7 cellular contexts compared by ENCODE assay signal in genomic region chr17:82021728-82022309, GRCh38. TPM values are rescaled to one million over a fixed set of nuclear protein-coding genes. Genes with fewer than 3 reads are reported as not detected.
DNase-seq lines count a peak whose midpoint lies in the region; ATAC-seq, FAIRE-seq and TF ChIP-seq lines count a peak whose summit lies in the region.

No MANE protein-coding gene starts in this region.

- ATAC-seq in psoas muscle (no peak), GM18858 (IDR thresholded peaks at IDR 0.05; ENCODE audit: unreplicated experiment) (no peak)

- no peak overlapping the region for H3K27ac ChIP-seq in PC-9
- H3K27ac ChIP-seq in psoas muscle = peak overlapping the region; percentile 78

- H3K4me1 ChIP-seq in PC-9 (replicated peaks; ENCODE audit: insufficient read depth) (peaks cover 6% of the 10 kb centered on the region; the same call in 1 of the 2 replicates), psoas muscle (peaks cover 48% of the 10 kb centered on the region)

- H3K4me2 ChIP-seq in PC-9 = peak overlapping the region; percentile 89

- POLR2A ChIA-PET in PC-9 (lab: Charles Lee; ENCODE audit: unreplicated experiment) = no interaction called here

- peaks cover 11% of the 10 kb centered on the region; the same call in 1 of the 2 replicates for H3K79me2 ChIP-seq in PC-9 (ENCODE audit: low read depth)

- H3F3A ChIP-seq in PC-9 (ENCODE audit: insufficient read depth, low read depth) = peaks cover 6% of the 10 kb centered on the region; the same call in 1 of the 2 replicates

- DNase-seq in GM18507 (ENCODE audit: extremely low spot score, insufficient read length, low read depth) (no peak), PC-9 (peak in 1 of 2 experiments; percentile 25), epithelial cell of esophagus (ENCODE audit: low read depth) (no peak), psoas muscle (no peak), EL (no peak), NCI-H524 treated with DMSO at 0.1 percent for 48 hours (lab: John Stamatoyannopoulos, UW) (no peak)

- H3K36me3 ChIP-seq in PC-9 (ENCODE audit: low read depth) (no peaks in the 10 kb centered on the region), psoas muscle (ENCODE audit: insufficient read depth in 1 of 2, low read depth in 1 of 2) (peaks cover 0 to 3% of the 10 kb centered on the region in 2 donors)

- peak; percentile 59 for FAIRE-seq in GM18507 (lab: Jason Lieb, UNC)

- no peaks in the 10 kb centered on the region for H3K9me2 ChIP-seq in PC-9 (ENCODE audit: insufficient read depth)

- BruUV-seq in PC-9 (replicated peaks; lab: Mats Ljungman, UMichigan) = TSS peak; percentile 48

- CTCF ChIA-PET in PC-9 (lab: Charles Lee) = interaction anchor here (0.6 to 3.2 kb wide), 6 partner anchors 16 to 134 kb away, joined by 3 to 18 read pairs (median 5); partner anchors contain the start of genes DCXR and NOTUM

- H3K4me3 ChIP-seq in PC-9 (peak overlapping the region; percentile 84), epithelial cell of esophagus (ENCODE audit: low read length) (peak overlapping the region; percentile 64), psoas muscle (peak overlapping the region; percentile 91)

- 20 to 29% (median 20%) methylated on average over 15 of the region's 15 CpGs for whole genome bisulfite sequencing in psoas muscle, 3 donors

- TF ChIP-seq CTCF in PC-9 (conservative IDR thresholded peaks at IDR 0.05) (no peak), epithelial cell of esophagus (IDR thresholded peaks at IDR 0.05; ENCODE audit: insufficient read depth, low read depth, low read length, missing control alignments) (no peak), psoas muscle (IDR thresholded peaks at IDR 0.05) (no peak)

- peak overlapping the region; percentile 79 for H2AFZ ChIP-seq in PC-9

- no peaks in the 10 kb centered on the region for H3K9me3 ChIP-seq in PC-9 (ENCODE audit: insufficient read depth, low read depth)
- no peaks in the 10 kb centered on the region for H3K9me3 ChIP-seq in psoas muscle

- intact Hi-C loops in PC-9 (cut with micrococcal nuclease; ENCODE audit: unreplicated experiment) (loop anchor here (1.0 to 5.0 kb wide), 4 partner anchors 63 to 340 kb away; partner anchors contain the start of genes ARHGDIA, ARL16 and HGS), psoas muscle (cut with DNase I) (loop anchor here (1.0 to 2.0 kb wide), 3 partner anchors 63 to 153 kb away; no protein-coding TSS in a partner anchor)

- no peaks in the 10 kb centered on the region for H3K27me3 ChIP-seq in PC-9 (ENCODE audit: insufficient read depth, low read depth)
- no peaks in the 10 kb centered on the region for H3K27me3 ChIP-seq in psoas muscle (ENCODE audit: insufficient read depth in 3 of 3, low read length in 2 of 3)

- peaks cover 5% of the 10 kb centered on the region; the same call in 1 of the 2 replicates for H4K20me1 ChIP-seq in PC-9 (ENCODE audit: insufficient read depth)

RNA-seq across cellular contexts. Expression of gene CENPX, which starts 0.9 kb away (rescaled TPM):
- total RNA-seq in PC-9 (2021) (115 and 132 TPM in 2 replicates), psoas muscle (10 to 100 TPM; 15.9 to 24.6 (median 19.7) TPM)
- polyA plus RNA-seq in psoas muscle = 10 to 100 TPM; 53.8 to 79.4 (median 64.4) TPM

RNA-seq across cellular contexts. Expression of gene LRRC45, which starts 1.3 kb away (rescaled TPM):
- total RNA-seq in PC-9 (2021) (41.5 and 42.6 TPM in 2 replicates), psoas muscle (1 to 10 TPM; 1.4 to 3.0 (median 1.9) TPM)
- polyA plus RNA-seq in psoas muscle = 1 to 10 TPM; 3.5 to 7.1 (median 4.0) TPM

RNA-seq across cellular contexts. Expression of gene RAC3, which starts 9.7 kb away (rescaled TPM):
- total RNA-seq in PC-9 (2021) = 32.3 and 41.6 TPM in 2 replicates
- total RNA-seq in psoas muscle = not detected
- under 1 TPM in 2 of 3 donors, not detected in 1; 0.05 to 0.83 TPM for polyA plus RNA-seq in psoas muscle

RNA-seq across cellular contexts. Expression of gene DCXR, which starts 15.7 kb away (rescaled TPM):
- total RNA-seq in PC-9 (2021) = 120 and 129 TPM in 2 replicates
- total RNA-seq in psoas muscle = 100 to 1,000 TPM; 111 to 216 (median 155) TPM
- 100 to 1,000 TPM; 117 to 158 (median 147) TPM for polyA plus RNA-seq in psoas muscle

RNA-seq across cellular contexts. Expression of gene RFNG, which starts 29.8 kb away (rescaled TPM):
- total RNA-seq in PC-9 (2021) = 40.4 and 49.1 TPM in 2 replicates
- total RNA-seq in psoas muscle = 10 to 100 TPM; 27.1 to 37.3 (median 29.3) TPM
- polyA plus RNA-seq in psoas muscle = 10 to 100 TPM; 31.0 to 40.7 (median 37.3) TPM

Comparison
In these comparisons a context has a peak if more than half of its experiments do, and no peak if none do; other contexts are left out.
1. RNA of gene LRRC45, which starts 1.3 kb away (total RNA-seq): 41.5 to 42.6 TPM in PC-9; 1.4 to 3.0 TPM in psoas muscle; every median in the first group is over 10 times any median in the second.
2. RNA of gene RAC3, which starts 9.7 kb away (total RNA-seq): 32.3 to 41.6 TPM in PC-9; not detected in psoas muscle; every median in the first group is over 10 times any median in the second.
3. Peak in every context shown above with its lines, with median percentiles within 50 percentile points of each other: H3K4me3 ChIP-seq.